ENCODE assay signal across 5 cellular contexts in genomic region chr13:26723620-26724019, GRCh38. TPM values are rescaled to one million over a fixed set of nuclear protein-coding genes. Genes with fewer than 3 reads are reported as not detected.
"Had no signal": no experiment of that assay in that cellular context is flagged by ENCODE, and none has a peak within 500 bp of the region (broad histone marks: within the 10 kb centered on the region; RNA-seq: fewer than 3 reads in every experiment).

No MANE protein-coding gene starts in this region.

RNA-seq across cellular contexts. Expression of gene GPR12, which starts 37.0 kb away (rescaled TPM):
- total RNA-seq: upper lobe of left lung, upper lobe of right lung, urinary bladder, uterus, vagina had no signal
